8 cellular contexts compared by ENCODE assay signal in genomic region chr21:42219606-42220137, GRCh38. TPM values are rescaled to one million over a fixed set of nuclear protein-coding genes. Genes with fewer than 3 reads are reported as not detected.
DNase-seq lines count a peak whose midpoint lies in the region; ATAC-seq lines count a peak whose summit lies in the region.

No MANE protein-coding gene starts in this region.

- H3K27me3 ChIP-seq in SJSA1 (replicated peaks): no peaks in the 10 kb centered on the region; the same call in 1 of the 2 replicates
- peaks cover 72% of the 10 kb centered on the region for H3K27me3 ChIP-seq in ectodermal cell (ENCODE audit: control insufficient read depth, insufficient read depth, low read length, poor library complexity, severe bottlenecking)

- H3K4me3 ChIP-seq in SJSA1: peak overlapping the region; percentile 53
- peak overlapping the region; percentile 38 for H3K4me3 ChIP-seq in ectodermal cell (ENCODE audit: insufficient read depth, low read depth, low read length)
- H3K4me3 ChIP-seq in mesodermal cell (ENCODE audit: extremely low read depth, insufficient read depth, low read length, poor library complexity, severe bottlenecking): peak overlapping the region; percentile 34
- peak overlapping the region; percentile 69 for H3K4me3 ChIP-seq in urinary bladder (ENCODE audit: low read depth, low read length)

- H3K36me3 ChIP-seq in SJSA1 (no peaks in the 10 kb centered on the region; the same call in 1 of the 2 replicates), ectodermal cell (ENCODE audit: control insufficient read depth, insufficient read depth, low read length) (no peaks in the 10 kb centered on the region), mesodermal cell (ENCODE audit: control insufficient read depth, insufficient read depth, low read length) (no peaks in the 10 kb centered on the region), urinary bladder (ENCODE audit: insufficient read depth) (no peaks in the 10 kb centered on the region)

- DNase-seq in AML-193 (lab: John Stamatoyannopoulos, UW) (peak; percentile 28 to 37), SJSA1 (ENCODE audit: low read depth in 1 of 2, low spot score in 2 of 2) (no peak), NCI-H1436 treated with DMSO at 0.1 percent for 48 hours (lab: John Stamatoyannopoulos, UW) (no peak)

- no peak overlapping the region for H3K27ac ChIP-seq in SJSA1
- H3K27ac ChIP-seq in ectodermal cell (ENCODE audit: insufficient read depth, low read depth, low read length, poor library complexity, severe bottlenecking): no peak overlapping the region
- no peak overlapping the region for H3K27ac ChIP-seq in mesodermal cell (ENCODE audit: low read depth, low read length, severe bottlenecking)
- peak overlapping the region; percentile 69 for H3K27ac ChIP-seq in urinary bladder (ENCODE audit: low read depth)

- 1% methylated on average over 41 of the region's 41 CpGs for WGBS in ectodermal cell, 2 experiments
- 1% methylated on average over 21 to 40 of the region's 41 CpGs for WGBS in mesodermal cell (ENCODE audit: insufficient coverage in 2 of 2), 2 experiments
- under 1% methylated on average over 41 of the region's 41 CpGs for WGBS in urinary bladder

- H3K4me1 ChIP-seq in SJSA1 (replicated peaks) (peaks cover 42% of the 10 kb centered on the region), ectodermal cell (ENCODE audit: control insufficient read depth, insufficient read depth, low read length) (no peaks in the 10 kb centered on the region), mesodermal cell (ENCODE audit: control insufficient read depth, insufficient read depth, low read length, poor library complexity, severe bottlenecking) (peaks cover 6% of the 10 kb centered on the region), urinary bladder (ENCODE audit: insufficient read depth) (no peaks in the 10 kb centered on the region)

- peak; percentile 6 for ATAC-seq in GM18867 (IDR thresholded peaks at IDR 0.05; ENCODE audit: unreplicated experiment)
- no peak for ATAC-seq in HG03442 (IDR thresholded peaks at IDR 0.05; ENCODE audit: unreplicated experiment)

- H3K9me3 ChIP-seq in SJSA1 (replicated peaks) (no peaks in the 10 kb centered on the region), ectodermal cell (ENCODE audit: control insufficient read depth, low read length) (no peaks in the 10 kb centered on the region), mesodermal cell (ENCODE audit: control insufficient read depth, low read length) (peaks cover 8% of the 10 kb centered on the region)

RNA-seq across cellular contexts. Expression of gene ABCG1, which starts 0.7 kb away (rescaled TPM):
- total RNA-seq in SJSA1 (2014; rRNA removed; shearing (Covaris generic)): 4.5 and 11.5 TPM in 2 replicates
- 1.1 TPM for polyA plus RNA-seq in ectodermal cell (2013, experiment 1 of 4)
- polyA plus RNA-seq in ectodermal cell (2013, experiment 2 of 4): 1.0 TPM
- 0.48 TPM for polyA plus RNA-seq in ectodermal cell (2013, experiment 3 of 4)
- 0.57 TPM for polyA plus RNA-seq in ectodermal cell (2013, experiment 4 of 4)
- polyA plus RNA-seq in mesodermal cell (2013, experiment 1 of 2): 3.7 TPM
- polyA plus RNA-seq in mesodermal cell (2013, experiment 2 of 2): 2.4 TPM
- total RNA-seq in urinary bladder: 12.7 TPM
- polyA plus RNA-seq in urinary bladder: 16.3 TPM

Comparison
In these comparisons a context has a peak if more than half of its experiments do, and no peak if none do; other contexts are left out.
1. DNase-seq: peak in AML-193 (2 of 2); none in SJSA1 (0 of 2) and NCI-H1436 treated with DMSO at 0.1 percent for 48 hours (single experiment).
2. Peak in every context shown above with its lines, with median percentiles within 50 percentile points of each other: H3K4me3 ChIP-seq.